31 cellular contexts compared by ENCODE assay signal in genomic region chrX:24790166-24790565, GRCh38.
"Had no signal": no experiment of that assay in that cellular context is flagged by ENCODE, and none has a peak within 500 bp of the region (broad histone marks: within the 10 kb centered on the region; RNA-seq: fewer than 3 reads in every experiment).

No MANE protein-coding gene starts in this region.

- H3K9me3 ChIP-seq: SJSA1 had no signal

- H3K27ac Mint-ChIP-seq: activated CD4-positive, alpha-beta memory T cell treated with anti-CD3 and anti-CD28 coated beads, Interleukin-2, amount 10 ng/mL, durations not matched to agents 7 days and 5 days; activated CD8-positive, alpha-beta memory T cell treated with anti-CD3 and anti-CD28 coated beads, Interleukin-2, amount 10 ng/mL, durations not matched to agents 7 days and 5 days; activated naive CD8-positive, alpha-beta T cell treated with anti-CD3 and anti-CD28 coated beads for 36 hours had no signal

- ATAC-seq: activated CD8-positive, alpha-beta memory T cell treated with anti-CD3 and anti-CD28 coated beads, Interleukin-2, amount 10 ng/mL, durations not matched to agents 7 days and 5 days; Panc1; SK-N-SH treated with all-trans-retinoic acid at 6 μM for 48 hours had no signal

- H3K27ac ChIP-seq: brain microvascular endothelial cell, SJSA1, WERI-Rb-1 had no signal

- H3K4me3 Mint-ChIP-seq: activated CD4-positive, alpha-beta memory T cell treated with anti-CD3 and anti-CD28 coated beads, Interleukin-2, amount 10 ng/mL, durations not matched to agents 7 days and 5 days; activated CD8-positive, alpha-beta memory T cell treated with anti-CD3 and anti-CD28 coated beads, Interleukin-2, amount 10 ng/mL, durations not matched to agents 7 days and 5 days; activated naive CD8-positive, alpha-beta T cell treated with anti-CD3 and anti-CD28 coated beads for 36 hours had no signal

- H3K27me3 ChIP-seq: brain microvascular endothelial cell, SJSA1 had no signal

- H3K4me3 ChIP-seq: SJSA1 had no signal

- H3K9me3 Mint-ChIP-seq: activated CD4-positive, alpha-beta memory T cell treated with anti-CD3 and anti-CD28 coated beads, Interleukin-2, amount 10 ng/mL, durations not matched to agents 7 days and 5 days; activated naive CD8-positive, alpha-beta T cell treated with anti-CD3 and anti-CD28 coated beads for 36 hours had no signal

- H3K27me3 Mint-ChIP-seq: activated CD4-positive, alpha-beta memory T cell treated with anti-CD3 and anti-CD28 coated beads, Interleukin-2, amount 10 ng/mL, durations not matched to agents 7 days and 5 days; activated CD8-positive, alpha-beta memory T cell treated with anti-CD3 and anti-CD28 coated beads, Interleukin-2, amount 10 ng/mL, durations not matched to agents 7 days and 5 days; activated naive CD8-positive, alpha-beta T cell treated with anti-CD3 and anti-CD28 coated beads for 36 hours had no signal

- H3K4me1 Mint-ChIP-seq: activated CD4-positive, alpha-beta memory T cell treated with anti-CD3 and anti-CD28 coated beads, Interleukin-2, amount 10 ng/mL, durations not matched to agents 7 days and 5 days; activated CD8-positive, alpha-beta memory T cell treated with anti-CD3 and anti-CD28 coated beads, Interleukin-2, amount 10 ng/mL, durations not matched to agents 7 days and 5 days; activated naive CD8-positive, alpha-beta T cell treated with anti-CD3 and anti-CD28 coated beads for 36 hours had no signal

- DNase-seq: activated CD4-positive, alpha-beta memory T cell treated with anti-CD3 and anti-CD28 coated beads, Interleukin-2, amount 10 ng/mL, durations not matched to agents 7 days and 5 days; activated CD4-positive, alpha-beta T cell treated with anti-CD3 and anti-CD28 coated beads for 1 hour; activated CD4-positive, alpha-beta T cell treated with anti-CD3 and anti-CD28 coated beads for 48 hours; activated CD4-positive, CD25-positive, alpha-beta regulatory T cell; activated CD8-positive, alpha-beta memory T cell treated with anti-CD3 and anti-CD28 coated beads for 24 hours; activated CD8-positive, alpha-beta memory T cell treated with anti-CD3 and anti-CD28 coated beads, Interleukin-2, amount 10 ng/mL, durations not matched to agents 7 days and 5 days; activated CD8-positive, alpha-beta memory T cell treated with anti-CD3 and anti-CD28 coated beads, Interleukin-2, amount 50 U/mL, for 48 hours; activated effector memory CD4-positive, alpha-beta T cell treated with anti-CD3 and anti-CD28 coated beads, Interleukin-2, amount 50 U/mL, for 16 hours; activated naive CD4-positive, alpha-beta T cell; activated naive CD4-positive, alpha-beta T cell treated with anti-CD3 and anti-CD28 coated beads, Interleukin-2, amount 50 U/mL, for 16 hours; activated naive CD8-positive, alpha-beta T cell treated with anti-CD3 and anti-CD28 coated beads for 36 hours; activated T-cell treated with anti-CD3 and anti-CD28 coated beads, Interleukin-2, amount 50 U/mL, for 48 hours; amniotic stem cell; aorta; brain microvascular endothelial cell; central memory CD4-positive, alpha-beta T cell; Karpas-422; NCI-H1105 treated with DMSO at 0.1 percent for 48 hours; NCI-H1436; NCI-H1694; NCI-H2029; NCI-H345; NCI-H524 treated with DMSO at 0.1 percent for 48 hours; SHP77 treated with DMSO at 0.1 percent for 48 hours; T-helper 1 cell; T-helper 2 cell; T-helper 9 cell; WERI-Rb-1 had no signal

- H3K4me1 ChIP-seq: SJSA1 had no signal
